8 cellular contexts compared by ENCODE assay signal in the genomic region with DNA sequence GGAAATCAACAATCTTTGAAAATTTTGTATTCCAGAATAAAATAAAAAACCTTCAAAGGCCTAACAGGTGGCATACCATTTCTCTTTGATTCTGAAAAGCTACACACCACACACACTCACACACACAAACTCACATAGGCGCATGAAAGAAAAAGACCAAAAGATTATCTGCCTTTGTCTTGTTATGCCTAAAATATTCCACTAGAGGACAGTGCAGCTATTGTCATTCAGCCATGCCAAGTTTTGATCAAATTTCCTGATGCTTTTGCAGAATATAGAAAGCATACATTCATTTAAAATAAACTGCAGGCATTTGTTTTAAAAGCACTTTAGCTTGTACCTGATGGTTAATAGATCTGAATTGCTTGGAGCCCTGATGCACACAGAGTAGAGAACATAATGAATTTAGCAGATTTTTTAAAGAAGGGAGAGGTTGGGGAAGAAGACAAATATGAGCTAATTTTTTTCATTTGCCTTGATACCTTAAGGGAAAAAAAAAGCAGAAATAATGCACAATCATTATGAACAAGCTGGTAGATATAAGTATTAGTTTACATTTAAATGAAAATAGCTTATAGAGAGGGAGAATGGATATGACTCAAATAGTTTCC.
DNase-seq lines count a peak whose midpoint lies in the region; ATAC-seq and TF ChIP-seq lines count a peak whose summit lies in the region.

No MANE protein-coding gene starts in this region.

- BruUV-seq in MCF 10A (replicated peaks; lab: Mats Ljungman, UMichigan): no TSS peak

- H3K4me1 Mint-ChIP-seq in MCF 10A (ENCODE audit: insufficient read depth, unreplicated experiment): peaks cover under 1% of the 10 kb centered on the region
- H3K4me1 Mint-ChIP-seq in mesothelial cell of epicardium: peaks cover 26% of the 10 kb centered on the region

- CTCF ChIA-PET in MCF 10A (lab: Yijun Ruan, JAX): interaction anchor here (0.6 to 2.5 kb wide), 34 partner anchors 9 to 1989 kb away, joined by 3 to 21 read pairs (median 4); no protein-coding TSS in a partner anchor

- H3K4me3 Mint-ChIP-seq in MCF 10A (ENCODE audit: unreplicated experiment): no peak overlapping the region
- no peak overlapping the region for H3K4me3 Mint-ChIP-seq in mesothelial cell of epicardium

- TF ChIP-seq CTCF in MCF 10A (IDR thresholded peaks at IDR 0.05; ENCODE audit: unreplicated experiment) (peak; percentile 88), mesothelial cell of epicardium (IDR thresholded peaks at IDR 0.05; ENCODE audit: unreplicated experiment) (peak; percentile 92)

- ATAC-seq in GM18867 (IDR thresholded peaks at IDR 0.05; ENCODE audit: unreplicated experiment) (peak; percentile 41), GM21717 (IDR thresholded peaks at IDR 0.05; ENCODE audit: unreplicated experiment) (no peak), HG02970 (IDR thresholded peaks at IDR 0.05; ENCODE audit: low FRiP score, unreplicated experiment) (no peak)

- H3K27ac Mint-ChIP-seq in MCF 10A (ENCODE audit: low read depth, unreplicated experiment): no peak overlapping the region
- H3K27ac Mint-ChIP-seq in mesothelial cell of epicardium: no peak overlapping the region

- H3K9me3 Mint-ChIP-seq in MCF 10A (ENCODE audit: unreplicated experiment): no peaks in the 10 kb centered on the region
- no peaks in the 10 kb centered on the region for H3K9me3 Mint-ChIP-seq in mesothelial cell of epicardium

- intact Hi-C loops in MCF 10A (cut with micrococcal nuclease): loop anchor here (1.0 to 10.0 kb wide), 3 partner anchors 163 to 1676 kb away; no protein-coding TSS in a partner anchor

- POLR2A ChIA-PET in MCF 10A (lab: Yijun Ruan, JAX): interaction anchor here (0.6 to 0.7 kb wide), 3 partner anchors 45 to 811 kb away, joined by 3 to 5 read pairs (median 3); no protein-coding TSS in a partner anchor

- no peaks in the 10 kb centered on the region for H3K36me3 Mint-ChIP-seq in MCF 10A (ENCODE audit: insufficient read depth, unreplicated experiment)
- H3K36me3 Mint-ChIP-seq in mesothelial cell of epicardium: no peaks in the 10 kb centered on the region

- H3K27me3 Mint-ChIP-seq in MCF 10A (ENCODE audit: insufficient read depth, unreplicated experiment): no peaks in the 10 kb centered on the region
- H3K27me3 Mint-ChIP-seq in mesothelial cell of epicardium (ENCODE audit: low read depth): no peaks in the 10 kb centered on the region

- DNase-seq in AG08395 (ENCODE audit: low spot score) (peak; percentile 30), NCI-H2107 (lab: John Stamatoyannopoulos, UW) (peak; percentile 19), MCF 10A (ENCODE audit: unreplicated experiment) (peak; percentile 52), mesothelial cell of epicardium (ENCODE audit: low spot score in 2 of 2, unreplicated experiment in 2 of 2) (no peak)
- no peak for DNase-seq in stimulated activated naive CD4-positive, alpha-beta T cell (lab: John Stamatoyannopoulos, UW)

Comparison
In these comparisons a context has a peak if more than half of its experiments do, and no peak if none do; other contexts are left out.
1. DNase-seq: peak in AG08395 (single experiment), NCI-H2107 (single experiment) and MCF 10A (single experiment); none in mesothelial cell of epicardium (0 of 2) and stimulated activated naive CD4-positive, alpha-beta T cell (0 of 6).